9 cellular contexts compared by ENCODE assay signal in genomic region chr3:145760036-145760435, GRCh38.
"Had no signal": no experiment of that assay in that cellular context is flagged by ENCODE, and none has a peak within 500 bp of the region (broad histone marks: within the 10 kb centered on the region; RNA-seq: fewer than 3 reads in every experiment).

No MANE protein-coding gene starts in this region.

- H3K27ac ChIP-seq: GM23248, HL-60 had no signal

- H3K36me3 ChIP-seq: HAP-1 had no signal

- ATAC-seq: HCT116, HepG2 had no signal

- H3K4me3 ChIP-seq: GM23248, HAP-1 had no signal

- H3K4me3 Mint-ChIP-seq: HFFc6, IgD-negative memory B cell had no signal

- H3K27ac Mint-ChIP-seq: HFFc6, IgD-negative memory B cell had no signal

- H2AFZ ChIP-seq: GM23248 had no signal

- H3K9me3 ChIP-seq: HAP-1 had no signal

- H3K36me3 Mint-ChIP-seq: IgD-negative memory B cell had no signal

- H3K9ac ChIP-seq: GM23248 had no signal

- H3K9me3 Mint-ChIP-seq: HFFc6 had no signal

- FAIRE-seq: HepG2 had no signal

- H3K4me1 Mint-ChIP-seq: IgD-negative memory B cell had no signal

- DNase-seq: GM23248, GOT3, H7, HFFc6 had no signal
